ENCODE assay signal across 21 cellular contexts in genomic region chr3:165383381-165383780, GRCh38.
"Had no signal": no experiment of that assay in that cellular context is flagged by ENCODE, and none has a peak within 500 bp of the region (broad histone marks: within the 10 kb centered on the region; RNA-seq: fewer than 3 reads in every experiment).

No MANE protein-coding gene starts in this region.

- H3K36me3 ChIP-seq: colonic mucosa, esophagus squamous epithelium, neutrophil, right atrium auricular region, sigmoid colon, tibial nerve, upper lobe of right lung had no signal

- H3K4me1 ChIP-seq: colonic mucosa, esophagus squamous epithelium, foreskin keratinocyte, right atrium auricular region, sigmoid colon, testis, tibial nerve, upper lobe of right lung had no signal

- H3K9me3 Mint-ChIP-seq: nephron had no signal

- H3K36me3 Mint-ChIP-seq: naive B cell; stimulated activated naive B cell treated with anti-CD40 and anti-IgM and Interleukin-4, amounts not matched to agents 10 μg/mL and 1 μg/mL and 100 μg/mL, for 72 hours had no signal

- DNase-seq: colonic mucosa; dermis blood vessel endothelial cell; esophagus squamous epithelium; foreskin keratinocyte; left colon; left ventricle myocardium superior; mesendoderm; naive B cell; sigmoid colon; stimulated activated CD4-positive, alpha-beta T cell treated with anti-CD3 and anti-CD28 coated beads, Interleukin-2, amount 100 ng/mL, for 24 hours; stimulated activated CD4-positive, alpha-beta T cell treated with anti-CD3 and anti-CD28 coated beads, Interleukin-4, amount 100 ng/mL, for 4 hours; stimulated activated naive B cell treated with anti-CD40 and anti-IgM and Interleukin-4, amounts not matched to agents 10 μg/mL and 1 μg/mL and 100 μg/mL, for 72 hours; stimulated activated naive CD8-positive, alpha-beta T cell treated with anti-CD3 and anti-CD28 coated beads, Interleukin-15, amount 100 ng/mL, for 72 hours; testis; upper lobe of right lung had no signal

- H3K27me3 ChIP-seq: colonic mucosa, esophagus squamous epithelium, foreskin keratinocyte, neutrophil, right atrium auricular region, sigmoid colon, testis, tibial nerve, upper lobe of right lung had no signal

- H3K4me3 ChIP-seq: colonic mucosa, esophagus squamous epithelium, lung, right atrium auricular region, sigmoid colon, skin epidermis, testis, tibial nerve, upper lobe of right lung had no signal

- H3K9me3 ChIP-seq: colonic mucosa, esophagus squamous epithelium, neutrophil, right atrium auricular region, sigmoid colon, testis, tibial nerve, upper lobe of right lung had no signal

- H3K27ac ChIP-seq: colonic mucosa, esophagus squamous epithelium, foreskin keratinocyte, neutrophil, right atrium auricular region, sigmoid colon, skin epidermis, testis, tibial nerve, upper lobe of right lung had no signal

- ATAC-seq: foreskin keratinocyte; left colon; left ventricle myocardium superior; stimulated activated naive B cell treated with anti-CD40 and anti-IgM and Interleukin-4, amounts not matched to agents 10 μg/mL and 1 μg/mL and 100 μg/mL, for 72 hours; stimulated activated naive CD8-positive, alpha-beta T cell treated with anti-CD3 and anti-CD28 coated beads, Interleukin-15, amount 100 ng/mL, for 72 hours; upper lobe of right lung had no signal

- H3K27ac Mint-ChIP-seq: naive B cell; nephron; stimulated activated naive B cell treated with anti-CD40 and anti-IgM and Interleukin-4, amounts not matched to agents 10 μg/mL and 1 μg/mL and 100 μg/mL, for 72 hours; stimulated activated naive CD8-positive, alpha-beta T cell treated with anti-CD3 and anti-CD28 coated beads, Interleukin-15, amount 100 ng/mL, for 72 hours had no signal
